In genomic region chr11:122248939-122249338, GRCh38 we compare ENCODE assay signal across 15 cellular contexts.
"Had no signal": no experiment of that assay in that cellular context is flagged by ENCODE, and none has a peak within 500 bp of the region (broad histone marks: within the 10 kb centered on the region; RNA-seq: fewer than 3 reads in every experiment).

No MANE protein-coding gene starts in this region.

- H3K36me3 Mint-ChIP-seq: activated naive CD4-positive, alpha-beta T cell treated with anti-CD3 and anti-CD28 coated beads, Interleukin-2, amount 10 ng/mL, durations not matched to agents 7 days and 5 days; immature natural killer cell had no signal

- DNase-seq: activated naive CD4-positive, alpha-beta T cell treated with anti-CD3 and anti-CD28 coated beads, Interleukin-2, amount 10 ng/mL, durations not matched to agents 7 days and 5 days; activated T-cell treated with anti-CD3 and anti-CD28 coated beads for 4 hours; caudate nucleus; colonic mucosa; foreskin melanocyte; immature natural killer cell; left cardiac atrium; lower lobe of right lung; midbrain; right cardiac atrium; stimulated activated naive CD8-positive, alpha-beta T cell treated with anti-CD3 and anti-CD28 coated beads, Interleukin-15, Interleukin-2, amounts not matched to agents 100 U/mL and 50 U/mL, for 24 hours; upper lobe of left lung had no signal

- H3K27me3 Mint-ChIP-seq: activated naive CD4-positive, alpha-beta T cell treated with anti-CD3 and anti-CD28 coated beads, Interleukin-2, amount 10 ng/mL, durations not matched to agents 7 days and 5 days; progenitor cell of endocrine pancreas had no signal

- ATAC-seq: lower lobe of right lung; stimulated activated naive CD8-positive, alpha-beta T cell treated with anti-CD3 and anti-CD28 coated beads, Interleukin-15, Interleukin-2, amounts not matched to agents 100 U/mL and 50 U/mL, for 24 hours had no signal

- H3K4me1 ChIP-seq: colonic mucosa, upper lobe of left lung had no signal

- H3K9me3 ChIP-seq: colonic mucosa, lower lobe of right lung, upper lobe of left lung had no signal

- H3K27ac ChIP-seq: colonic mucosa, lower lobe of right lung, upper lobe of left lung had no signal

- H3K4me3 Mint-ChIP-seq: activated naive CD4-positive, alpha-beta T cell treated with anti-CD3 and anti-CD28 coated beads, Interleukin-2, amount 10 ng/mL, durations not matched to agents 7 days and 5 days; immature natural killer cell had no signal

- H3K4me1 Mint-ChIP-seq: activated naive CD4-positive, alpha-beta T cell treated with anti-CD3 and anti-CD28 coated beads, Interleukin-2, amount 10 ng/mL, durations not matched to agents 7 days and 5 days; immature natural killer cell had no signal

- H3K27me3 ChIP-seq: colonic mucosa, upper lobe of left lung had no signal

- H3K4me3 ChIP-seq: colonic mucosa, lower lobe of right lung, smooth muscle cell, upper lobe of left lung had no signal

- H3K9me3 Mint-ChIP-seq: activated naive CD4-positive, alpha-beta T cell treated with anti-CD3 and anti-CD28 coated beads, Interleukin-2, amount 10 ng/mL, durations not matched to agents 7 days and 5 days; activated T-helper 2 cell treated with anti-CD3 and anti-CD28 coated beads, Interferon-gamma antibody, Interleukin-2, Interleukin-4, amounts not matched to agents 10 μg/mL and 5 μg/mL and 100 μg/mL, durations not matched to agents 14 hours and 24 hours and 36 hours; immature natural killer cell had no signal

- H3K4me2 ChIP-seq: smooth muscle cell had no signal

- H3K27ac Mint-ChIP-seq: activated naive CD4-positive, alpha-beta T cell treated with anti-CD3 and anti-CD28 coated beads, Interleukin-2, amount 10 ng/mL, durations not matched to agents 7 days and 5 days; activated T-helper 2 cell treated with anti-CD3 and anti-CD28 coated beads, Interferon-gamma antibody, Interleukin-2, Interleukin-4, amounts not matched to agents 10 μg/mL and 5 μg/mL and 100 μg/mL, durations not matched to agents 14 hours and 24 hours and 36 hours; immature natural killer cell had no signal

- H3K36me3 ChIP-seq: colonic mucosa, lower lobe of right lung, upper lobe of left lung had no signal
